8 cellular contexts compared by ENCODE assay signal in the genomic region with DNA sequence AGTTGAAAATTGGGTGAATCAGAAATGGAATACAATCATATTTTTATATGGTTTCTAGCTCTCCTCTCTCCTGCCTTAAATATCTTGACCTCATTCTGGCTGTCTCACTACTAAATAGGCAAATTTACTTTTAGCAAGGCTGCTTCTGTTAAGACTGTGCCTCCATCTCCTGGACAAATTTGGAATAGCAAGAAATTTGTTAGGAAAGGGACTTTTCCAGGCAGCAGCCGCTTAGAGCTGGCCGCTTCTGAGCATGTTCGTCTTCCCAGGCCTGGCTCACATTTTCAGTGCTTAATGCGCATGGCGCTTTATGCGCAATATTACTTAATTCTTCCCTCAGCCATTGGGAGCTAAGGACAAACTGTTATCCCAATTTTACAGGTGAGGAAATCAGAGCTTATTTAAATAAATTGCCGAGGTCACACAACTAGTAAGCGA. TPM values are rescaled to one million over a fixed set of nuclear protein-coding genes. Genes with fewer than 3 reads are reported as not detected.
DNase-seq lines count a peak whose midpoint lies in the region; ATAC-seq, FAIRE-seq and TF ChIP-seq lines count a peak whose summit lies in the region.

No MANE protein-coding gene starts in this region.

- peak; percentile 32 for DNase-seq in D721Med (ENCODE audit: insufficient read length, low spot score)
- peak; percentile 66 for DNase-seq in HS-27A (ENCODE audit: low read depth)
- peak; percentile 46 for DNase-seq in NCI-H82 treated with DMSO at 0.1 percent for 48 hours (lab: John Stamatoyannopoulos, UW; ENCODE audit: unreplicated experiment)
- DNase-seq in activated T-cell treated with anti-CD3 and anti-CD28 coated beads, Interleukin-2, amount 50 U/mL, for 72 hours = peak; percentile 31 to 59
- DNase-seq in fibroblast of the aortic adventitia (ENCODE audit: low read depth) = peak; percentile 97
- DNase-seq in naive thymus-derived CD8-positive, alpha-beta T cell = peak in 8 of 10 donors; percentile 20 to 69 (median 44)

- peak overlapping the region; percentile 99 for H3K27ac Mint-ChIP-seq in activated T-cell treated with anti-CD3 and anti-CD28 coated beads, Interleukin-2, amount 50 U/mL, for 72 hours
- peak overlapping the region in 9 of 10 donors; percentile 24 to 100 (median 87) for H3K27ac Mint-ChIP-seq in naive thymus-derived CD8-positive, alpha-beta T cell

- FAIRE-seq in D721Med (lab: Jason Lieb, UNC) = no peak

- ATAC-seq in activated T-cell treated with anti-CD3 and anti-CD28 coated beads, Interleukin-2, amount 50 U/mL, for 72 hours (replicated peaks in 1 of 2) = no peak
- no peak for ATAC-seq in naive thymus-derived CD8-positive, alpha-beta T cell
- no peak for ATAC-seq in HG03520 (IDR thresholded peaks at IDR 0.05; ENCODE audit: unreplicated experiment)
- ATAC-seq in GM19467 (IDR thresholded peaks at IDR 0.05; ENCODE audit: unreplicated experiment) = no peak

- peak; percentile 92 for TF ChIP-seq CTCF in D721Med (IDR thresholded peaks at IDR 0.05; ENCODE audit: insufficient read depth, missing control alignments)
- TF ChIP-seq CTCF in fibroblast of the aortic adventitia (IDR thresholded peaks at IDR 0.05; ENCODE audit: insufficient read depth, low read length) = peak; percentile 83

- H3K4me3 Mint-ChIP-seq in activated T-cell treated with anti-CD3 and anti-CD28 coated beads, Interleukin-2, amount 50 U/mL, for 72 hours = peak overlapping the region; percentile 88 to 96
- peak overlapping the region in 9 of 10 donors; percentile 32 to 94 (median 65) for H3K4me3 Mint-ChIP-seq in naive thymus-derived CD8-positive, alpha-beta T cell

- peaks cover 28% of the 10 kb centered on the region for H3K4me1 Mint-ChIP-seq in activated T-cell treated with anti-CD3 and anti-CD28 coated beads, Interleukin-2, amount 50 U/mL, for 72 hours (ENCODE audit: low read depth)
- H3K4me1 Mint-ChIP-seq in naive thymus-derived CD8-positive, alpha-beta T cell = peaks cover 22 to 57% (median 42%) of the 10 kb centered on the region in 4 donors

- no peaks in the 10 kb centered on the region for H3K27me3 Mint-ChIP-seq in activated T-cell treated with anti-CD3 and anti-CD28 coated beads, Interleukin-2, amount 50 U/mL, for 72 hours (ENCODE audit: low read depth)
- H3K27me3 Mint-ChIP-seq in naive thymus-derived CD8-positive, alpha-beta T cell = no peaks in the 10 kb centered on the region

- no peaks in the 10 kb centered on the region for H3K9me3 Mint-ChIP-seq in activated T-cell treated with anti-CD3 and anti-CD28 coated beads, Interleukin-2, amount 50 U/mL, for 72 hours
- H3K9me3 Mint-ChIP-seq in naive thymus-derived CD8-positive, alpha-beta T cell = no peaks in the 10 kb centered on the region

- peaks cover 12 to 14% of the 10 kb centered on the region in 2 donors for H3K36me3 Mint-ChIP-seq in activated T-cell treated with anti-CD3 and anti-CD28 coated beads, Interleukin-2, amount 50 U/mL, for 72 hours (ENCODE audit: insufficient read depth in 2 of 2)
- peaks cover 5 to 24% (median 6%) of the 10 kb centered on the region in 3 donors for H3K36me3 Mint-ChIP-seq in naive thymus-derived CD8-positive, alpha-beta T cell

- POLR2A ChIA-PET in naive thymus-derived CD8-positive, alpha-beta T cell (lab: Charles Lee) = interaction anchor here (0.6 to 4.2 kb wide), 6 partner anchors 20 to 755 kb away, joined by 3 to 24 read pairs (median 3); no protein-coding TSS in a partner anchor

- H3K4me3 ChIP-seq in fibroblast of the aortic adventitia (ENCODE audit: low read depth, low read length) = peak overlapping the region; percentile 33

RNA-seq across cellular contexts. Expression of gene PEX26, which starts 1.7 kb away (rescaled TPM):
- total RNA-seq in activated T-cell treated with anti-CD3 and anti-CD28 coated beads, Interleukin-2, amount 50 U/mL, for 72 hours = 10 to 100 TPM; 41.8 to 48.1 TPM
- total RNA-seq in fibroblast of the aortic adventitia (ENCODE audit: low replicate concordance) = 26.1 and 41.7 TPM in 2 replicates
- 10 to 100 TPM; 39.3 to 41.2 TPM for total RNA-seq in naive thymus-derived CD8-positive, alpha-beta T cell
- polyA plus RNA-seq in naive thymus-derived CD8-positive, alpha-beta T cell = 1 to 10 TPM; 2.6 to 4.5 (median 3.8) TPM

RNA-seq across cellular contexts. Expression of gene TUBA8, which starts 34.5 kb away (rescaled TPM):
- 1 to 10 TPM in 1 of 2 donors, under 1 TPM in 1; 0.94 to 2.9 TPM for total RNA-seq in activated T-cell treated with anti-CD3 and anti-CD28 coated beads, Interleukin-2, amount 50 U/mL, for 72 hours
- 0.72 TPM in 1 of 2 replicates, not detected in the other for total RNA-seq in fibroblast of the aortic adventitia (ENCODE audit: low replicate concordance)
- total RNA-seq in naive thymus-derived CD8-positive, alpha-beta T cell = 1 to 10 TPM; 2.9 to 3.9 TPM
- 1 to 10 TPM in 1 of 3 donors, under 1 TPM in 1, not detected in 1; 0.80 to 1.3 TPM for polyA plus RNA-seq in naive thymus-derived CD8-positive, alpha-beta T cell

RNA-seq across cellular contexts. Expression of gene MICAL3, which starts 51.7 kb away (rescaled TPM):
- 10 to 100 TPM; 17.9 to 26.0 TPM for total RNA-seq in activated T-cell treated with anti-CD3 and anti-CD28 coated beads, Interleukin-2, amount 50 U/mL, for 72 hours
- total RNA-seq in fibroblast of the aortic adventitia (ENCODE audit: low replicate concordance) = 18.8 and 20.5 TPM in 2 replicates
- total RNA-seq in naive thymus-derived CD8-positive, alpha-beta T cell = 10 to 100 TPM; 20.8 to 27.3 TPM
- 1 to 10 TPM in 2 of 3 donors, under 1 TPM in 1; 0.90 to 1.3 (median 1.2) TPM for polyA plus RNA-seq in naive thymus-derived CD8-positive, alpha-beta T cell

Comparison
In these comparisons a context has a peak if more than half of its experiments do, and no peak if none do; other contexts are left out.
1. DNase-seq: peak in every context shown above with its lines; median percentile 97 in fibroblast of the aortic adventitia; 66 in HS-27A; 46 in NCI-H82 treated with DMSO at 0.1 percent for 48 hours; 45 in activated T-cell treated with anti-CD3 and anti-CD28 coated beads, Interleukin-2, amount 50 U/mL, for 72 hours; 44 in naive thymus-derived CD8-positive, alpha-beta T cell; 32 in D721Med.